8 cellular contexts compared by ENCODE assay signal in genomic region chrX:71367396-71367795, GRCh38. TPM values are rescaled to one million over a fixed set of nuclear protein-coding genes. Genes with fewer than 3 reads are reported as not detected.
A peak's percentile ranks its signal among the peaks of the same experiment; 100 is the strongest.
DNase-seq lines count a peak whose midpoint lies in the region; ATAC-seq and TF ChIP-seq lines count a peak whose summit lies in the region.

No MANE protein-coding gene starts in this region.

- H3K4me2 ChIP-seq in GM23338 (peak overlapping the region; percentile 82), smooth muscle cell (peak overlapping the region; percentile 88)

- H3K27ac ChIP-seq in GM23338 (ENCODE audit: low read depth) (peak overlapping the region; percentile 80; the same call in 1 of the 2 replicates), smooth muscle cell (ENCODE audit: low read depth) (peak overlapping the region; percentile 91)

- H3K4me1 ChIP-seq in GM23338 (ENCODE audit: insufficient read depth) (no peaks in the 10 kb centered on the region), smooth muscle cell (ENCODE audit: low read depth) (no peaks in the 10 kb centered on the region)

- 0 out of 2 replicates have a peak overlapping the region, but pooled peaks have one; percentile 93 for H3K27ac Mint-ChIP-seq in GM23338
- H3K27ac Mint-ChIP-seq in activated CD4-positive, alpha-beta T cell treated with anti-CD3 and anti-CD28 coated beads, Interleukin-2, amount 10 ng/mL, durations not matched to agents 7 days and 5 days = peak overlapping the region; percentile 99

- WGBS in smooth muscle cell (ENCODE audit: low lambda C conversion rate) = 58% methylated on average over 14 of the region's 14 CpGs

- POLR2A ChIA-PET in activated CD4-positive, alpha-beta T cell treated with anti-CD3 and anti-CD28 coated beads, Interleukin-2, amount 10 ng/mL, durations not matched to agents 7 days and 5 days (lab: Charles Lee) = no interaction called here

- H3K9ac ChIP-seq in smooth muscle cell (ENCODE audit: low read depth) = no peak overlapping the region

- H3K4me3 Mint-ChIP-seq in GM23338 = peak overlapping the region; percentile 96
- peak overlapping the region; percentile 97 for H3K4me3 Mint-ChIP-seq in activated CD4-positive, alpha-beta T cell treated with anti-CD3 and anti-CD28 coated beads, Interleukin-2, amount 10 ng/mL, durations not matched to agents 7 days and 5 days

- H4K20me1 ChIP-seq in GM23338 (replicated peaks; ENCODE audit: insufficient read depth) (no peaks in the 10 kb centered on the region; the same call in 1 of the 2 replicates), smooth muscle cell (ENCODE audit: low read depth) (peaks cover 28% of the 10 kb centered on the region)

- TF ChIP-seq CTCF in GM23338 (conservative IDR thresholded peaks at IDR 0.05; ENCODE audit: low read depth in 2 of 2) = no peak
- no peak for TF ChIP-seq CTCF in foreskin fibroblast (IDR thresholded peaks at IDR 0.05; ENCODE audit: low read depth, low read length)
- TF ChIP-seq CTCF in smooth muscle cell (IDR thresholded peaks at IDR 0.05; ENCODE audit: borderline replicate concordance, insufficient read depth, poor library complexity, severe bottlenecking) = no peak

- H3K79me2 ChIP-seq in GM23338 (replicated peaks; ENCODE audit: insufficient read depth) (peaks cover 42% of the 10 kb centered on the region), smooth muscle cell (ENCODE audit: low read depth) (peaks cover 34% of the 10 kb centered on the region)

- no peaks in the 10 kb centered on the region for H3K9me3 ChIP-seq in smooth muscle cell (replicated peaks; ENCODE audit: low read depth)

- H3K9me2 ChIP-seq in GM23338 (ENCODE audit: insufficient read depth) = no peaks in the 10 kb centered on the region

- no peak overlapping the region for H2AFZ ChIP-seq in GM23338
- no peak overlapping the region for H2AFZ ChIP-seq in smooth muscle cell (ENCODE audit: low read depth)

- H3K36me3 ChIP-seq in GM23338 (ENCODE audit: insufficient read depth) (no peaks in the 10 kb centered on the region; the same call in 1 of the 2 replicates), smooth muscle cell (ENCODE audit: low read depth) (no peaks in the 10 kb centered on the region)

- peaks cover 7% of the 10 kb centered on the region; the same call in 2 of the 3 replicates for H3K4me1 Mint-ChIP-seq in GM23338
- peaks cover 33% of the 10 kb centered on the region for H3K4me1 Mint-ChIP-seq in activated CD4-positive, alpha-beta T cell treated with anti-CD3 and anti-CD28 coated beads, Interleukin-2, amount 10 ng/mL, durations not matched to agents 7 days and 5 days

- no peaks in the 10 kb centered on the region; the same call in 2 of the 3 replicates for H3K9me3 Mint-ChIP-seq in GM23338
- no peaks in the 10 kb centered on the region for H3K9me3 Mint-ChIP-seq in activated CD4-positive, alpha-beta T cell treated with anti-CD3 and anti-CD28 coated beads, Interleukin-2, amount 10 ng/mL, durations not matched to agents 7 days and 5 days

- CTCF ChIA-PET in activated CD4-positive, alpha-beta T cell treated with anti-CD3 and anti-CD28 coated beads, Interleukin-2, amount 10 ng/mL, durations not matched to agents 7 days and 5 days (lab: Charles Lee) = no interaction called here

- ATAC-seq in GM23338 (no peak), HG03139 (IDR thresholded peaks at IDR 0.05; ENCODE audit: unreplicated experiment) (no peak)

- no peaks in the 10 kb centered on the region for H3F3A ChIP-seq in GM23338 (replicated peaks; ENCODE audit: low read depth)
- H3F3A ChIP-seq in smooth muscle cell (ENCODE audit: low read depth) = no peaks in the 10 kb centered on the region

- H3K27me3 ChIP-seq in GM23338 (ENCODE audit: insufficient read depth) (no peaks in the 10 kb centered on the region), smooth muscle cell (ENCODE audit: low read depth) (no peaks in the 10 kb centered on the region)

- H3K4me3 ChIP-seq in GM23338 = peak overlapping the region; percentile 67
- peak overlapping the region; percentile 81 to 88 for H3K4me3 ChIP-seq in foreskin fibroblast (ENCODE audit: low read depth in 1 of 2, low read length in 2 of 2)
- peak overlapping the region; percentile 60 for H3K4me3 ChIP-seq in smooth muscle cell

- H3K27me3 Mint-ChIP-seq in GM23338 (ENCODE audit: insufficient read depth, low read depth, poor library complexity) = peaks cover 6% of the 10 kb centered on the region
- H3K27me3 Mint-ChIP-seq in activated CD4-positive, alpha-beta T cell treated with anti-CD3 and anti-CD28 coated beads, Interleukin-2, amount 10 ng/mL, durations not matched to agents 7 days and 5 days = no peaks in the 10 kb centered on the region

- DNase-seq in GM23338 (ENCODE audit: low spot score) = no peak
- DNase-seq in activated CD4-positive, alpha-beta T cell treated with anti-CD3 and anti-CD28 coated beads, Interleukin-2, amount 10 ng/mL, durations not matched to agents 7 days and 5 days = no peak
- peak in 1 of 2 donors; percentile 11 for DNase-seq in foreskin fibroblast
- no peak for DNase-seq in smooth muscle cell (lab: John Stamatoyannopoulos, UW; ENCODE audit: unreplicated experiment)
- no peak for DNase-seq in mesenteric fat pad (ENCODE audit: low spot score)
- DNase-seq in NCI-H1417 treated with DMSO at 0.1 percent for 48 hours (lab: John Stamatoyannopoulos, UW) = no peak
- no peak for DNase-seq in cerebellar nuclear complex (lab: John Stamatoyannopoulos, UW)

- H3K36me3 Mint-ChIP-seq in GM23338 (ENCODE audit: low read depth) = peaks cover 38% of the 10 kb centered on the region
- peaks cover 28% of the 10 kb centered on the region for H3K36me3 Mint-ChIP-seq in activated CD4-positive, alpha-beta T cell treated with anti-CD3 and anti-CD28 coated beads, Interleukin-2, amount 10 ng/mL, durations not matched to agents 7 days and 5 days (ENCODE audit: low read depth)

TF ChIP-seq in GM23338, 12 proteins besides CTCF, POLR2A, EP300 and RAD21 (continues in another document):
- TF ChIP-seq EZH2phosphoT487 (IDR thresholded peaks at IDR 0.05; ENCODE audit: unreplicated experiment) (no peak), POLR2AphosphoS5 (IDR thresholded peaks at IDR 0.05; ENCODE audit: low read depth) (no peak), EZH2 (IDR thresholded peaks at IDR 0.05; ENCODE audit: low read depth, unreplicated experiment) (no peak), NANOG (IDR thresholded peaks at IDR 0.05; ENCODE audit: borderline replicate concordance) (no peak)
- TF ChIP-seq, protein P1, sequence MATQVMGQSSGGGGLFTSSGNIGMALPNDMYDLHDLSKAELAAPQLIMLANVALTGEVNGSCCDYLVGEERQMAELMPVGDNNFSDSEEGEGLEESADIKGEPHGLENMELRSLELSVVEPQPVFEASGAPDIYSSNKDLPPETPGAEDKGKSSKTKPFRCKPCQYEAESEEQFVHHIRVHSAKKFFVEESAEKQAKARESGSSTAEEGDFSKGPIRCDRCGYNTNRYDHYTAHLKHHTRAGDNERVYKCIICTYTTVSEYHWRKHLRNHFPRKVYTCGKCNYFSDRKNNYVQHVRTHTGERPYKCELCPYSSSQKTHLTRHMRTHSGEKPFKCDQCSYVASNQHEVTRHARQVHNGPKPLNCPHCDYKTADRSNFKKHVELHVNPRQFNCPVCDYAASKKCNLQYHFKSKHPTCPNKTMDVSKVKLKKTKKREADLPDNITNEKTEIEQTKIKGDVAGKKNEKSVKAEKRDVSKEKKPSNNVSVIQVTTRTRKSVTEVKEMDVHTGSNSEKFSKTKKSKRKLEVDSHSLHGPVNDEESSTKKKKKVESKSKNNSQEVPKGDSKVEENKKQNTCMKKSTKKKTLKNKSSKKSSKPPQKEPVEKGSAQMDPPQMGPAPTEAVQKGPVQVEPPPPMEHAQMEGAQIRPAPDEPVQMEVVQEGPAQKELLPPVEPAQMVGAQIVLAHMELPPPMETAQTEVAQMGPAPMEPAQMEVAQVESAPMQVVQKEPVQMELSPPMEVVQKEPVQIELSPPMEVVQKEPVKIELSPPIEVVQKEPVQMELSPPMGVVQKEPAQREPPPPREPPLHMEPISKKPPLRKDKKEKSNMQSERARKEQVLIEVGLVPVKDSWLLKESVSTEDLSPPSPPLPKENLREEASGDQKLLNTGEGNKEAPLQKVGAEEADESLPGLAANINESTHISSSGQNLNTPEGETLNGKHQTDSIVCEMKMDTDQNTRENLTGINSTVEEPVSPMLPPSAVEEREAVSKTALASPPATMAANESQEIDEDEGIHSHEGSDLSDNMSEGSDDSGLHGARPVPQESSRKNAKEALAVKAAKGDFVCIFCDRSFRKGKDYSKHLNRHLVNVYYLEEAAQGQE (IDR thresholded peaks at IDR 0.05; ENCODE audit: unreplicated experiment) = no peak

RNA-seq across cellular contexts. Expression of gene TAF1, which starts 1.2 kb away (rescaled TPM):
- 25.6 and 26.9 TPM in 2 replicates for total RNA-seq in GM23338 (2014; rRNA removed; shearing (Covaris generic))
- polyA plus RNA-seq in GM23338 (2016; fragmentation: Nextera tagmentation; extraction: Ambion mirVana) (5.3 and 6.7 TPM in 2 replicates), smooth muscle cell (2.7 and 3.2 TPM in 2 replicates)
- total RNA-seq in activated CD4-positive, alpha-beta T cell treated with anti-CD3 and anti-CD28 coated beads, Interleukin-2, amount 10 ng/mL, durations not matched to agents 7 days and 5 days = 10 to 100 TPM; 44.4 to 48.9 TPM
- total RNA-seq in smooth muscle cell (14.0 and 20.3 TPM in 2 replicates), mesenteric fat pad (36.9 TPM)
